In the genomic region with DNA sequence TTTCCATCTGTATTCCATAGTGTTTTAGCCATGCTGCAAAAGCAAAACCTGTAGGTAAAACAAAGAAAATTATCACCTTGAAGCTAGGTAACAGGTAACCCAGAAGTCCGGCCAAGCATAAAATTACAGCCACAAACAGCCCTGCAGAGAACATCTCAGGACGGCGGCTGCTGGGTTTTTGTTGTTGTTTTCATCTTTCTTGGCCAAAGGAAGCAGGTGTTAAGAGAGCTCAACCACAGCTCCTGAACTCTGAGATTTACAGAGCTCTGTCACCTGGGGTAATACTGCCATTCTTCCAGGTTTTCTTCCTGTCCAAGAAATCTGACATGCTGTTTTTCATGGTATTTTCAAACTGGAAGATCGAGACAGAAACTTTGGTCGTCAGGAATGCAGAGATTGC, we compare ENCODE assay signal across 8 cellular contexts. TPM values are rescaled to one million over a fixed set of nuclear protein-coding genes. Genes with fewer than 3 reads are reported as not detected.
DNase-seq lines count a peak whose midpoint lies in the region; ATAC-seq and TF ChIP-seq lines count a peak whose summit lies in the region.

No MANE protein-coding gene starts in this region.

- no peaks in the 10 kb centered on the region for H3K36me3 Mint-ChIP-seq in activated T-cell treated with anti-CD3 and anti-CD28 coated beads, Interleukin-2, amount 50 U/mL, for 4 hours (ENCODE audit: insufficient read depth)
- no peaks in the 10 kb centered on the region for H3K36me3 Mint-ChIP-seq in activated T-cell treated with anti-CD3 and anti-CD28 coated beads, Interleukin-2, amount 50 U/mL, for 24 hours (ENCODE audit: low read depth)
- no peaks in the 10 kb centered on the region for H3K36me3 Mint-ChIP-seq in brain

- H3K9me3 ChIP-seq in smooth muscle cell (replicated peaks; ENCODE audit: low read depth): no peaks in the 10 kb centered on the region

- H3K79me2 ChIP-seq in smooth muscle cell (ENCODE audit: low read depth): no peaks in the 10 kb centered on the region

- TF ChIP-seq CTCF in brain (conservative IDR thresholded peaks at IDR 0.05) (no peak), smooth muscle cell (IDR thresholded peaks at IDR 0.05; ENCODE audit: borderline replicate concordance, insufficient read depth, poor library complexity, severe bottlenecking) (no peak)

- H3K4me2 ChIP-seq in smooth muscle cell: peak overlapping the region; percentile 88

- no peak overlapping the region for H3K27ac Mint-ChIP-seq in activated T-cell treated with anti-CD3 and anti-CD28 coated beads, Interleukin-2, amount 50 U/mL, for 24 hours
- no peak overlapping the region for H3K27ac Mint-ChIP-seq in brain

- no peak for DNase-seq in activated T-cell treated with anti-CD3 and anti-CD28 coated beads, Interleukin-2, amount 50 U/mL, for 4 hours
- DNase-seq in activated T-cell treated with anti-CD3 and anti-CD28 coated beads, Interleukin-2, amount 50 U/mL, for 24 hours: no peak
- DNase-seq in smooth muscle cell (lab: John Stamatoyannopoulos, UW; ENCODE audit: unreplicated experiment) (no peak), posterior vena cava (ENCODE audit: low spot score) (no peak)
- DNase-seq in stimulated activated CD4-positive, alpha-beta T cell treated with anti-CD3 and anti-CD28 coated beads, Interleukin-4, amount 100 ng/mL, for 4 hours: no peak

- no peaks in the 10 kb centered on the region for H3K36me3 ChIP-seq in smooth muscle cell (ENCODE audit: low read depth)

- H4K20me1 ChIP-seq in smooth muscle cell (ENCODE audit: low read depth): no peaks in the 10 kb centered on the region

- WGBS in smooth muscle cell (ENCODE audit: low lambda C conversion rate): 60% methylated on average over 5 of the region's 5 CpGs

- peaks cover 13% of the 10 kb centered on the region for H3K4me1 Mint-ChIP-seq in activated T-cell treated with anti-CD3 and anti-CD28 coated beads, Interleukin-2, amount 50 U/mL, for 4 hours (ENCODE audit: low read depth)
- H3K4me1 Mint-ChIP-seq in activated T-cell treated with anti-CD3 and anti-CD28 coated beads, Interleukin-2, amount 50 U/mL, for 24 hours (ENCODE audit: low read depth): peaks cover 23% of the 10 kb centered on the region
- peaks cover 14% of the 10 kb centered on the region for H3K4me1 Mint-ChIP-seq in brain

- H3K4me3 Mint-ChIP-seq in activated T-cell treated with anti-CD3 and anti-CD28 coated beads, Interleukin-2, amount 50 U/mL, for 4 hours: peak overlapping the region; percentile 63
- H3K4me3 Mint-ChIP-seq in activated T-cell treated with anti-CD3 and anti-CD28 coated beads, Interleukin-2, amount 50 U/mL, for 24 hours: no peak overlapping the region
- H3K4me3 Mint-ChIP-seq in brain: peak overlapping the region; percentile 83 to 89 (median 87)

- no peak overlapping the region for H2AFZ ChIP-seq in smooth muscle cell (ENCODE audit: low read depth)

- no peaks in the 10 kb centered on the region for H3F3A ChIP-seq in smooth muscle cell (ENCODE audit: low read depth)

- no peak for ATAC-seq in activated T-cell treated with anti-CD3 and anti-CD28 coated beads, Interleukin-2, amount 50 U/mL, for 4 hours
- peak; percentile 31 for ATAC-seq in HG03159 (IDR thresholded peaks at IDR 0.05; ENCODE audit: unreplicated experiment)
- ATAC-seq in GM19455 (IDR thresholded peaks at IDR 0.05; ENCODE audit: unreplicated experiment): no peak

- no peak overlapping the region for H3K27ac ChIP-seq in smooth muscle cell (ENCODE audit: low read depth)

- intact Hi-C loops in posterior vena cava (cut with DNase I): no loop called here

- H3K4me3 ChIP-seq in smooth muscle cell: no peak overlapping the region

- H3K9ac ChIP-seq in smooth muscle cell (ENCODE audit: low read depth): no peak overlapping the region

- H3K9me3 Mint-ChIP-seq in activated T-cell treated with anti-CD3 and anti-CD28 coated beads, Interleukin-2, amount 50 U/mL, for 4 hours: no peaks in the 10 kb centered on the region
- no peaks in the 10 kb centered on the region for H3K9me3 Mint-ChIP-seq in activated T-cell treated with anti-CD3 and anti-CD28 coated beads, Interleukin-2, amount 50 U/mL, for 24 hours
- H3K9me3 Mint-ChIP-seq in brain: no peaks in the 10 kb centered on the region

- H3K4me1 ChIP-seq in smooth muscle cell (ENCODE audit: low read depth): peaks cover 4% of the 10 kb centered on the region

- H3K27me3 Mint-ChIP-seq in activated T-cell treated with anti-CD3 and anti-CD28 coated beads, Interleukin-2, amount 50 U/mL, for 4 hours (ENCODE audit: low read depth): peaks cover 38% of the 10 kb centered on the region
- peaks cover 56% of the 10 kb centered on the region for H3K27me3 Mint-ChIP-seq in activated T-cell treated with anti-CD3 and anti-CD28 coated beads, Interleukin-2, amount 50 U/mL, for 24 hours
- peaks cover 71% of the 10 kb centered on the region for H3K27me3 Mint-ChIP-seq in brain

- H3K27me3 ChIP-seq in smooth muscle cell (ENCODE audit: low read depth): peaks cover 61% of the 10 kb centered on the region

RNA-seq across cellular contexts. Expression of gene SCIN, which starts 0.8 kb away (rescaled TPM):
- under 1 TPM in 2 of 3 donors, not detected in 1; 0.08 to 0.37 TPM for total RNA-seq in activated T-cell treated with anti-CD3 and anti-CD28 coated beads, Interleukin-2, amount 50 U/mL, for 4 hours
- polyA plus RNA-seq in brain (ENCODE audit: insufficient read depth, low read depth, low replicate concordance): 2.5 TPM
- 0.13 and 0.31 TPM in 2 replicates for total RNA-seq in smooth muscle cell
- 0.31 and 0.50 TPM in 2 replicates for polyA plus RNA-seq in smooth muscle cell
- under 1 TPM; 0.29 to 0.79 TPM for total RNA-seq in posterior vena cava
